Comparison of ENCODE assay signal across 21 cellular contexts in genomic region chr18:6819332-6819731, GRCh38.
"Had no signal": no experiment of that assay in that cellular context is flagged by ENCODE, and none has a peak within 500 bp of the region (broad histone marks: within the 10 kb centered on the region; RNA-seq: fewer than 3 reads in every experiment).

No MANE protein-coding gene starts in this region.

- H3K27ac ChIP-seq: coronary artery, dorsolateral prefrontal cortex, esophagus muscularis mucosa, foreskin keratinocyte, gastroesophageal sphincter, heart left ventricle, hepatocyte, left lung, lower lobe of right lung had no signal

- H3K4me3 Mint-ChIP-seq: immature natural killer cell, mesothelial cell of epicardium had no signal

- H3K36me3 ChIP-seq: esophagus muscularis mucosa, gastroesophageal sphincter, heart left ventricle, left lung, lower lobe of right lung had no signal

- H3K27ac Mint-ChIP-seq: immature natural killer cell, mesothelial cell of epicardium had no signal

- DNase-seq: dermis blood vessel endothelial cell; dorsolateral prefrontal cortex; effector CD4-positive, alpha-beta T cell; effector memory CD4-positive, alpha-beta T cell; foreskin keratinocyte; heart left ventricle; hypothalamus; immature natural killer cell; left cardiac atrium; left lung; left ventricle myocardium superior; lower lobe of right lung; mesenchymal stem cell had no signal

- H3K4me1 Mint-ChIP-seq: immature natural killer cell had no signal

- H3K27me3 ChIP-seq: esophagus muscularis mucosa, gastroesophageal sphincter, heart left ventricle, hepatocyte, left lung had no signal

- H3K9me3 ChIP-seq: esophagus muscularis mucosa, left lung had no signal

- ATAC-seq: foreskin keratinocyte, gastroesophageal sphincter, heart left ventricle, left cardiac atrium, left lung, left ventricle myocardium superior, lower lobe of right lung had no signal

- H3K36me3 Mint-ChIP-seq: immature natural killer cell had no signal

- H2AFZ ChIP-seq: hepatocyte had no signal

- H3K4me3 ChIP-seq: coronary artery, dorsolateral prefrontal cortex, esophagus muscularis mucosa, gastroesophageal sphincter, heart left ventricle, hepatocyte, left lung, lower lobe of right lung had no signal

- H3K4me2 ChIP-seq: hepatocyte had no signal

- H3K4me1 ChIP-seq: esophagus muscularis mucosa, foreskin keratinocyte, gastroesophageal sphincter, heart left ventricle, left lung, lower lobe of right lung had no signal

- FAIRE-seq: colon, endothelial cell of umbilical vein, keratinocyte had no signal
